1 cellular context compared by ENCODE assay signal in the genomic region with DNA sequence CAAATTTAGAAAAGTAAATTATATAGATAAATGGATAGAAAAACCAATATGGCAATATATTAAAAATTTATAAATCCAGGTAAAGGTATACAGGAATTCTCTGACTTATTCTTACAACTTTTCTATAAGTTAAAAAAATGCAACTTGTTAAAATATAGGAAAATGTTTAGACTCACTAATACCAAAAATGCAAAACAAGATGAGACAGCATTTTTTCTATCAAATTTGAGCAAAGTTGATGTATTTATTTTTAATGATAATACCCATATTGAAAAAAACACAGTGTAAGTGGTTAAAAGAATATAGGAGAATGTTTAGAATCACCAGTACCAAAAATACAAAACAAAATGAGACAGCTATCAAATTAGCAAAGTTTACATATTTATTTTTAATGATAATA.
A peak's percentile ranks its signal among the peaks of the same experiment; 100 is the strongest.
TF ChIP-seq lines count a peak whose summit lies in the region.

No MANE protein-coding gene starts in this region.

TF ChIP-seq in HepG2, 621 proteins besides CTCF, POLR2A, EP300 and RAD21:
- TF ChIP-seq MAFK (conservative IDR thresholded peaks at IDR 0.05 in 1 of 2, IDR thresholded peaks at IDR 0.05 in 1 of 2; ENCODE audit: low read length in 2 of 2) (peak; percentile 59 to 74), MED1 (CRISPR knock-in tag; IDR thresholded peaks at IDR 0.05) (no peak), ZBTB25 (CRISPR knock-in tag; IDR thresholded peaks at IDR 0.05) (no peak), AGO1 (IDR thresholded peaks at IDR 0.05; ENCODE audit: low read depth, low read length, poor library complexity, severe bottlenecking) (no peak), KAT8 (CRISPR knock-in tag; IDR thresholded peaks at IDR 0.05) (no peak), ZMYM4 (CRISPR knock-in tag; IDR thresholded peaks at IDR 0.05) (no peak), SOX6 (IDR thresholded peaks at IDR 0.05) (no peak), SOX6 (CRISPR knock-in tag; IDR thresholded peaks at IDR 0.05) (no peak), MAFF (IDR thresholded peaks at IDR 0.05; ENCODE audit: low read depth, low read length) (peak; percentile 70), FOXM1 (CRISPR knock-in tag; IDR thresholded peaks at IDR 0.05) (no peak), ZSCAN22 (CRISPR knock-in tag; IDR thresholded peaks at IDR 0.05) (no peak)
- TF ChIP-seq, protein P1, sequence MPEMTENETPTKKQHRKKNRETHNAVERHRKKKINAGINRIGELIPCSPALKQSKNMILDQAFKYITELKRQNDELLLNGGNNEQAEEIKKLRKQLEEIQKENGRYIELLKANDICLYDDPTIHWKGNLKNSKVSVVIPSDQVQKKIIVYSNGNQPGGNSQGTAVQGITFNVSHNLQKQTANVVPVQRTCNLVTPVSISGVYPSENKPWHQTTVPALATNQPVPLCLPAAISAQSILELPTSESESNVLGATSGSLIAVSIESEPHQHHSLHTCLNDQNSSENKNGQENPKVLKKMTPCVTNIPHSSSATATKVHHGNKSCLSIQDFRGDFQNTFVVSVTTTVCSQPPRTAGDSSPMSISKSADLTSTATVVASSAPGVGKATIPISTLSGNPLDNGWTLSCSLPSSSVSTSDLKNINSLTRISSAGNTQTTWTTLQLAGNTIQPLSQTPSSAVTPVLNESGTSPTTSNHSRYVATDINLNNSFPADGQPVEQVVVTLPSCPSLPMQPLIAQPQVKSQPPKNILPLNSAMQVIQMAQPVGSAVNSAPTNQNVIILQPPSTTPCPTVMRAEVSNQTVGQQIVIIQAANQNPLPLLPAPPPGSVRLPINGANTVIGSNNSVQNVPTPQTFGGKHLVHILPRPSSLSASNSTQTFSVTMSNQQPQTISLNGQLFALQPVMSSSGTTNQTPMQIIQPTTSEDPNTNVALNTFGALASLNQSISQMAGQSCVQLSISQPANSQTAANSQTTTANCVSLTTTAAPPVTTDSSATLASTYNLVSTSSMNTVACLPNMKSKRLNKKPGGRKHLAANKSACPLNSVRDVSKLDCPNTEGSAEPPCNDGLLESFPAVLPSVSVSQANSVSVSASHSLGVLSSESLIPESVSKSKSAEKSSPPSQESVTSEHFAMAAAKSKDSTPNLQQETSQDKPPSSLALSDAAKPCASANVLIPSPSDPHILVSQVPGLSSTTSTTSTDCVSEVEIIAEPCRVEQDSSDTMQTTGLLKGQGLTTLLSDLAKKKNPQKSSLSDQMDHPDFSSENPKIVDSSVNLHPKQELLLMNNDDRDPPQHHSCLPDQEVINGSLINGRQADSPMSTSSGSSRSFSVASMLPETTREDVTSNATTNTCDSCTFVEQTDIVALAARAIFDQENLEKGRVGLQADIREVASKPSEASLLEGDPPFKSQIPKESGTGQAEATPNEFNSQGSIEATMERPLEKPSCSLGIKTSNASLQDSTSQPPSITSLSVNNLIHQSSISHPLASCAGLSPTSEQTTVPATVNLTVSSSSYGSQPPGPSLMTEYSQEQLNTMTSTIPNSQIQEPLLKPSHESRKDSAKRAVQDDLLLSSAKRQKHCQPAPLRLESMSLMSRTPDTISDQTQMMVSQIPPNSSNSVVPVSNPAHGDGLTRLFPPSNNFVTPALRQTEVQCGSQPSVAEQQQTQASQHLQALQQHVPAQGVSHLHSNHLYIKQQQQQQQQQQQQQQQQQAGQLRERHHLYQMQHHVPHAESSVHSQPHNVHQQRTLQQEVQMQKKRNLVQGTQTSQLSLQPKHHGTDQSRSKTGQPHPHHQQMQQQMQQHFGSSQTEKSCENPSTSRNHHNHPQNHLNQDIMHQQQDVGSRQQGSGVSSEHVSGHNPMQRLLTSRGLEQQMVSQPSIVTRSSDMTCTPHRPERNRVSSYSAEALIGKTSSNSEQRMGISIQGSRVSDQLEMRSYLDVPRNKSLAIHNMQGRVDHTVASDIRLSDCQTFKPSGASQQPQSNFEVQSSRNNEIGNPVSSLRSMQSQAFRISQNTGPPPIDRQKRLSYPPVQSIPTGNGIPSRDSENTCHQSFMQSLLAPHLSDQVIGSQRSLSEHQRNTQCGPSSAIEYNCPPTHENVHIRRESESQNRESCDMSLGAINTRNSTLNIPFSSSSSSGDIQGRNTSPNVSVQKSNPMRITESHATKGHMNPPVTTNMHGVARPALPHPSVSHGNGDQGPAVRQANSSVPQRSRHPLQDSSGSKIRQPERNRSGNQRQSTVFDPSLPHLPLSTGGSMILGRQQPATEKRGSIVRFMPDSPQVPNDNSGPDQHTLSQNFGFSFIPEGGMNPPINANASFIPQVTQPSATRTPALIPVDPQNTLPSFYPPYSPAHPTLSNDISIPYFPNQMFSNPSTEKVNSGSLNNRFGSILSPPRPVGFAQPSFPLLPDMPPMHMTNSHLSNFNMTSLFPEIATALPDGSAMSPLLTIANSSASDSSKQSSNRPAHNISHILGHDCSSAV (CRISPR knock-in tag; IDR thresholded peaks at IDR 0.05; ENCODE audit: borderline replicate concordance): no peak
- TF ChIP-seq, protein P2, sequence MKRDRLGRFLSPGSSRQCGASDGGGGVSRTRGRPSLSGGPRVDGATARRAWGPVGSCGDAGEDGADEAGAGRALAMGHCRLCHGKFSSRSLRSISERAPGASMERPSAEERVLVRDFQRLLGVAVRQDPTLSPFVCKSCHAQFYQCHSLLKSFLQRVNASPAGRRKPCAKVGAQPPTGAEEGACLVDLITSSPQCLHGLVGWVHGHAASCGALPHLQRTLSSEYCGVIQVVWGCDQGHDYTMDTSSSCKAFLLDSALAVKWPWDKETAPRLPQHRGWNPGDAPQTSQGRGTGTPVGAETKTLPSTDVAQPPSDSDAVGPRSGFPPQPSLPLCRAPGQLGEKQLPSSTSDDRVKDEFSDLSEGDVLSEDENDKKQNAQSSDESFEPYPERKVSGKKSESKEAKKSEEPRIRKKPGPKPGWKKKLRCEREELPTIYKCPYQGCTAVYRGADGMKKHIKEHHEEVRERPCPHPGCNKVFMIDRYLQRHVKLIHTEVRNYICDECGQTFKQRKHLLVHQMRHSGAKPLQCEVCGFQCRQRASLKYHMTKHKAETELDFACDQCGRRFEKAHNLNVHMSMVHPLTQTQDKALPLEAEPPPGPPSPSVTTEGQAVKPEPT (CRISPR knock-in tag; IDR thresholded peaks at IDR 0.05; ENCODE audit: low read depth): no peak
- TF ChIP-seq, protein P3, sequence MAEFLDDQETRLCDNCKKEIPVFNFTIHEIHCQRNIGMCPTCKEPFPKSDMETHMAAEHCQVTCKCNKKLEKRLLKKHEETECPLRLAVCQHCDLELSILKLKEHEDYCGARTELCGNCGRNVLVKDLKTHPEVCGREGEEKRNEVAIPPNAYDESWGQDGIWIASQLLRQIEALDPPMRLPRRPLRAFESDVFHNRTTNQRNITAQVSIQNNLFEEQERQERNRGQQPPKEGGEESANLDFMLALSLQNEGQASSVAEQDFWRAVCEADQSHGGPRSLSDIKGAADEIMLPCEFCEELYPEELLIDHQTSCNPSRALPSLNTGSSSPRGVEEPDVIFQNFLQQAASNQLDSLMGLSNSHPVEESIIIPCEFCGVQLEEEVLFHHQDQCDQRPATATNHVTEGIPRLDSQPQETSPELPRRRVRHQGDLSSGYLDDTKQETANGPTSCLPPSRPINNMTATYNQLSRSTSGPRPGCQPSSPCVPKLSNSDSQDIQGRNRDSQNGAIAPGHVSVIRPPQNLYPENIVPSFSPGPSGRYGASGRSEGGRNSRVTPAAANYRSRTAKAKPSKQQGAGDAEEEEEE (CRISPR knock-in tag; IDR thresholded peaks at IDR 0.05; ENCODE audit: borderline replicate concordance): no peak
